In genomic region chr3:157182879-157183278, GRCh38 we compare ENCODE assay signal across 1 cellular context.
TF ChIP-seq lines count a peak whose summit lies in the region.

No MANE protein-coding gene starts in this region.

TF ChIP-seq in K562, 482 proteins besides CTCF, POLR2A, EP300 and RAD21:
- no peak for TF ChIP-seq MTA2 (IDR thresholded peaks at IDR 0.05; ENCODE audit: low read depth)
- TF ChIP-seq MCM3 (IDR thresholded peaks at IDR 0.05), result no peak
- TF ChIP-seq CEBPB (tag; IDR thresholded peaks at IDR 0.05), result no peak
- TF ChIP-seq KLF16 (IDR thresholded peaks at IDR 0.05), result no peak
- TF ChIP-seq ADNP (tag; IDR thresholded peaks at IDR 0.05), result no peak
- no peak for TF ChIP-seq MBD2 (IDR thresholded peaks at IDR 0.05; ENCODE audit: borderline replicate concordance, low read depth)
- TF ChIP-seq ZNF212 (CRISPR knock-in tag; IDR thresholded peaks at IDR 0.05), result no peak
- no peak for TF ChIP-seq FOXO4 (CRISPR knock-in tag; IDR thresholded peaks at IDR 0.05)
- TF ChIP-seq ATF4 (CRISPR knock-in tag; IDR thresholded peaks at IDR 0.05), result no peak
- TF ChIP-seq ZFP91 (CRISPR knock-in tag; IDR thresholded peaks at IDR 0.05), result no peak
- no peak for TF ChIP-seq ZNF584 (CRISPR knock-in tag; IDR thresholded peaks at IDR 0.05; ENCODE audit: low read depth)
- no peak for TF ChIP-seq ZBTB1 (CRISPR knock-in tag; IDR thresholded peaks at IDR 0.05; ENCODE audit: borderline replicate concordance, low read depth)
- TF ChIP-seq CEBPG (CRISPR knock-in tag; IDR thresholded peaks at IDR 0.05), result no peak
- TF ChIP-seq CEBPG (tag; conservative IDR thresholded peaks at IDR 0.05 in 1 of 2, IDR thresholded peaks at IDR 0.05 in 1 of 2), result no peak
- TF ChIP-seq FOXK1 (CRISPR knock-in tag; IDR thresholded peaks at IDR 0.05; ENCODE audit: borderline replicate concordance), result no peak
- TF ChIP-seq PTBP1 (IDR thresholded peaks at IDR 0.05; ENCODE audit: low read depth, low read length), result no peak
